Comparison of ENCODE assay signal across 13 cellular contexts in genomic region chr19:48511321-48511731, GRCh38. TPM values are rescaled to one million over a fixed set of nuclear protein-coding genes. Genes with fewer than 3 reads are reported as not detected.
DNase-seq lines count a peak whose midpoint lies in the region; ATAC-seq, FAIRE-seq and TF ChIP-seq lines count a peak whose summit lies in the region.
"Had no signal": no experiment of that assay in that cellular context is flagged by ENCODE, and none has a peak within 500 bp of the region (broad histone marks: within the 10 kb centered on the region; RNA-seq: fewer than 3 reads in every experiment).

No MANE protein-coding gene starts in this region.

- no peak for DNase-seq in stimulated activated naive CD8-positive, alpha-beta T cell treated with anti-CD3 and anti-CD28 coated beads, Interleukin-15, Interleukin-2, amounts not matched to agents 100 U/mL and 50 U/mL, for 24 hours
- no peak for DNase-seq in activated T-helper 1 cell treated with anti-CD3 and anti-CD28 coated beads, Interleukin-12 subunit alpha, Interleukin-12 subunit beta, Interleukin-2, Interleukin-4 antibody, amounts not matched to agents 30 ng/mL and 10 ng/mL and 1 ng/mL, durations not matched to agents 14 hours and 24 hours and 36 hours (ENCODE audit: low spot score)
- DNase-seq in vagina (ENCODE audit: extremely low spot score in 2 of 2) (no peak), HCEC 1CT (no peak), GDM1 (lab: John Stamatoyannopoulos, UW) (no peak), GM12891 (ENCODE audit: insufficient read length, low spot score) (no peak)
- DNase-seq: NCI-H1436 treated with DMSO at 0.1 percent for 48 hours had no signal

- H3K4me3 ChIP-seq in vagina = peak overlapping the region; percentile 1 to 23
- H3K4me3 ChIP-seq: GM23248, ovary, SJSA1 had no signal

- H3K27ac ChIP-seq in layer of hippocampus (ENCODE audit: low read depth, low read length) (peak overlapping the region; percentile 52), vagina (no peak overlapping the region)
- H3K27ac ChIP-seq: GM23248, ovary, SJSA1 had no signal

- peaks cover 16% of the 10 kb centered on the region for H3K4me1 Mint-ChIP-seq in stimulated activated naive CD8-positive, alpha-beta T cell treated with anti-CD3 and anti-CD28 coated beads, Interleukin-15, Interleukin-2, amounts not matched to agents 100 ng/mL and 50 ng/mL, for 24 hours (ENCODE audit: low read depth)
- peaks cover 14% of the 10 kb centered on the region for H3K4me1 Mint-ChIP-seq in activated T-helper 1 cell treated with anti-CD3 and anti-CD28 coated beads, Interleukin-12 subunit alpha, Interleukin-12 subunit beta, Interleukin-2, Interleukin-4 antibody, amounts not matched to agents 30 ng/mL and 10 ng/mL and 1 ng/mL, durations not matched to agents 14 hours and 24 hours and 36 hours (ENCODE audit: low read depth)

- intact Hi-C loops in activated T-helper 1 cell treated with anti-CD3 and anti-CD28 coated beads, Interleukin-12 subunit alpha, Interleukin-12 subunit beta, Interleukin-2, Interleukin-4 antibody, amounts not matched to agents 30 ng/mL and 10 ng/mL and 1 ng/mL, durations not matched to agents 14 hours and 24 hours and 36 hours (cut with micrococcal nuclease) = loop anchor here (2.0 to 10.0 kb wide), 5 partner anchors 43 to 443 kb away; partner anchors contain the start of genes BAX, CYTH2, LIG1 and ZSWIM9
- intact Hi-C loops in vagina (cut with DNase I) = no loop called here

- H3K27me3 ChIP-seq in layer of hippocampus (ENCODE audit: control insufficient read depth, insufficient read depth, low read length) (peaks cover 3% of the 10 kb centered on the region), vagina (peaks cover 4% of the 10 kb centered on the region)

- H3K27ac Mint-ChIP-seq in stimulated activated naive CD8-positive, alpha-beta T cell treated with anti-CD3 and anti-CD28 coated beads, Interleukin-15, Interleukin-2, amounts not matched to agents 100 ng/mL and 50 ng/mL, for 24 hours = no peak overlapping the region
- H3K27ac Mint-ChIP-seq in activated T-helper 1 cell treated with anti-CD3 and anti-CD28 coated beads, Interleukin-12 subunit alpha, Interleukin-12 subunit beta, Interleukin-2, Interleukin-4 antibody, amounts not matched to agents 30 ng/mL and 10 ng/mL and 1 ng/mL, durations not matched to agents 14 hours and 24 hours and 36 hours = no peak overlapping the region
- H3K27ac Mint-ChIP-seq: dendritic cell treated with granulocyte-macrophage colony-stimulating factor and Interleukin-4, amounts not matched to agents 40 ng/mL and 50 ng/mL, for 4 days had no signal

- ATAC-seq in stimulated activated naive CD8-positive, alpha-beta T cell treated with anti-CD3 and anti-CD28 coated beads, Interleukin-15, Interleukin-2, amounts not matched to agents 100 U/mL and 50 U/mL, for 24 hours = no peak

- no peak for FAIRE-seq in GM12891 (lab: Jason Lieb, UNC)

- no peaks in the 10 kb centered on the region for H3K36me3 ChIP-seq in vagina
- H3K36me3 ChIP-seq: ovary, SJSA1 had no signal

- no peaks in the 10 kb centered on the region for H3K9me3 ChIP-seq in vagina
- H3K9me3 ChIP-seq: ovary had no signal

- H3K9me3 Mint-ChIP-seq in stimulated activated naive CD8-positive, alpha-beta T cell treated with anti-CD3 and anti-CD28 coated beads, Interleukin-15, Interleukin-2, amounts not matched to agents 100 ng/mL and 50 ng/mL, for 24 hours = no peaks in the 10 kb centered on the region
- H3K9me3 Mint-ChIP-seq in activated T-helper 1 cell treated with anti-CD3 and anti-CD28 coated beads, Interleukin-12 subunit alpha, Interleukin-12 subunit beta, Interleukin-2, Interleukin-4 antibody, amounts not matched to agents 30 ng/mL and 10 ng/mL and 1 ng/mL, durations not matched to agents 14 hours and 24 hours and 36 hours = no peaks in the 10 kb centered on the region
- H3K9me3 Mint-ChIP-seq: dendritic cell treated with granulocyte-macrophage colony-stimulating factor and Interleukin-4, amounts not matched to agents 40 ng/mL and 50 ng/mL, for 4 days had no signal

- TF ChIP-seq CTCF in vagina (IDR thresholded peaks at IDR 0.05) = no peak

- H3K4me1 ChIP-seq in vagina = peaks cover 18% of the 10 kb centered on the region

- no peaks in the 10 kb centered on the region for H3K27me3 Mint-ChIP-seq in stimulated activated naive CD8-positive, alpha-beta T cell treated with anti-CD3 and anti-CD28 coated beads, Interleukin-15, Interleukin-2, amounts not matched to agents 100 ng/mL and 50 ng/mL, for 24 hours
- H3K27me3 Mint-ChIP-seq in activated T-helper 1 cell treated with anti-CD3 and anti-CD28 coated beads, Interleukin-12 subunit alpha, Interleukin-12 subunit beta, Interleukin-2, Interleukin-4 antibody, amounts not matched to agents 30 ng/mL and 10 ng/mL and 1 ng/mL, durations not matched to agents 14 hours and 24 hours and 36 hours (ENCODE audit: insufficient read depth) = peaks cover 3% of the 10 kb centered on the region

- H3K4me3 Mint-ChIP-seq in stimulated activated naive CD8-positive, alpha-beta T cell treated with anti-CD3 and anti-CD28 coated beads, Interleukin-15, Interleukin-2, amounts not matched to agents 100 ng/mL and 50 ng/mL, for 24 hours = peak overlapping the region; percentile 73
- H3K4me3 Mint-ChIP-seq in activated T-helper 1 cell treated with anti-CD3 and anti-CD28 coated beads, Interleukin-12 subunit alpha, Interleukin-12 subunit beta, Interleukin-2, Interleukin-4 antibody, amounts not matched to agents 30 ng/mL and 10 ng/mL and 1 ng/mL, durations not matched to agents 14 hours and 24 hours and 36 hours = peak overlapping the region; percentile 87
- H3K4me3 Mint-ChIP-seq: dendritic cell treated with granulocyte-macrophage colony-stimulating factor and Interleukin-4, amounts not matched to agents 40 ng/mL and 50 ng/mL, for 4 days had no signal

- no peaks in the 10 kb centered on the region for H3K36me3 Mint-ChIP-seq in stimulated activated naive CD8-positive, alpha-beta T cell treated with anti-CD3 and anti-CD28 coated beads, Interleukin-15, Interleukin-2, amounts not matched to agents 100 ng/mL and 50 ng/mL, for 24 hours (ENCODE audit: low read depth)
- peaks cover 5% of the 10 kb centered on the region for H3K36me3 Mint-ChIP-seq in activated T-helper 1 cell treated with anti-CD3 and anti-CD28 coated beads, Interleukin-12 subunit alpha, Interleukin-12 subunit beta, Interleukin-2, Interleukin-4 antibody, amounts not matched to agents 30 ng/mL and 10 ng/mL and 1 ng/mL, durations not matched to agents 14 hours and 24 hours and 36 hours (ENCODE audit: low read depth)

- no peak for TF ChIP-seq POLR2A in vagina (IDR thresholded peaks at IDR 0.05)
- no peak for TF ChIP-seq POLR2A in GM12891 (IDR thresholded peaks at IDR 0.05; ENCODE audit: low read depth, low read length)

TF ChIP-seq in GM12891, 5 proteins besides CTCF, POLR2A, EP300 and RAD21:
- TF ChIP-seq PAX5 (IDR thresholded peaks at IDR 0.05; ENCODE audit: insufficient read depth, low read length, severe bottlenecking) = no peak
- TF ChIP-seq TAF1 (IDR thresholded peaks at IDR 0.05; ENCODE audit: low read depth, low read length) = no peak
- no peak for TF ChIP-seq POLR2AphosphoS5 (IDR thresholded peaks at IDR 0.05; ENCODE audit: low read depth, low read length)

RNA-seq across cellular contexts. Expression of gene LMTK3, which starts 0.3 kb away (rescaled TPM):
- total RNA-seq in activated T-helper 1 cell treated with anti-CD3 and anti-CD28 coated beads, Interleukin-12 subunit alpha, Interleukin-12 subunit beta, Interleukin-2, Interleukin-4 antibody, amounts not matched to agents 30 ng/mL and 10 ng/mL and 1 ng/mL, durations not matched to agents 14 hours and 24 hours and 36 hours = 2.0 and 3.1 TPM in 2 replicates
- 1.7 TPM for total RNA-seq in vagina
- 0.12 TPM for polyA plus RNA-seq in GM12891 (2012; ENCODE audit: low read depth, missing spikeins)
- total RNA-seq: SJSA1 had no signal
- polyA plus RNA-seq: GM23248 had no signal

RNA-seq across cellular contexts. Expression of gene SULT2B1, which starts 40.6 kb away (rescaled TPM):
- not detected in 2 replicates for total RNA-seq in activated T-helper 1 cell treated with anti-CD3 and anti-CD28 coated beads, Interleukin-12 subunit alpha, Interleukin-12 subunit beta, Interleukin-2, Interleukin-4 antibody, amounts not matched to agents 30 ng/mL and 10 ng/mL and 1 ng/mL, durations not matched to agents 14 hours and 24 hours and 36 hours
- total RNA-seq in vagina = 43.0 TPM
- 0.22 TPM for polyA plus RNA-seq in GM12891 (2012; ENCODE audit: low read depth, missing spikeins)
- total RNA-seq: GM23248 had no signal
- polyA plus RNA-seq: GM23248 had no signal

RNA-seq across cellular contexts. Expression of gene CYTH2, which starts 42.2 kb away (rescaled TPM):
- total RNA-seq in activated T-helper 1 cell treated with anti-CD3 and anti-CD28 coated beads, Interleukin-12 subunit alpha, Interleukin-12 subunit beta, Interleukin-2, Interleukin-4 antibody, amounts not matched to agents 30 ng/mL and 10 ng/mL and 1 ng/mL, durations not matched to agents 14 hours and 24 hours and 36 hours = 35.9 and 37.1 TPM in 2 replicates
- 87.2 TPM for total RNA-seq in vagina
- 21.6 TPM for polyA plus RNA-seq in GM12891 (2012; ENCODE audit: low read depth, missing spikeins)

RNA-seq across cellular contexts. Expression of gene KCNJ14, which starts 56.0 kb away (rescaled TPM):
- total RNA-seq in activated T-helper 1 cell treated with anti-CD3 and anti-CD28 coated beads, Interleukin-12 subunit alpha, Interleukin-12 subunit beta, Interleukin-2, Interleukin-4 antibody, amounts not matched to agents 30 ng/mL and 10 ng/mL and 1 ng/mL, durations not matched to agents 14 hours and 24 hours and 36 hours = 2.2 and 2.4 TPM in 2 replicates
- total RNA-seq in vagina = 3.7 TPM
- 0.41 TPM for polyA plus RNA-seq in GM12891 (2012; ENCODE audit: low read depth, missing spikeins)

Comparison
In these comparisons a context has a peak if more than half of its experiments do, and no peak if none do; other contexts are left out.
1. RNA of gene SULT2B1, which starts 40.6 kb away (total RNA-seq): 43.0 TPM in vagina (single experiment); not detected in activated T-helper 1 cell treated with anti-CD3 and anti-CD28 coated beads, Interleukin-12 subunit alpha, Interleukin-12 subunit beta, Interleukin-2, Interleukin-4 antibody, amounts not matched to agents 30 ng/mL and 10 ng/mL and 1 ng/mL, durations not matched to agents 14 hours and 24 hours and 36 hours; every median in the first group is over 10 times any median in the second.